12 cellular contexts compared by ENCODE assay signal in genomic region chr22:36432592-36433317, GRCh38. TPM values are rescaled to one million over a fixed set of nuclear protein-coding genes. Genes with fewer than 3 reads are reported as not detected.
DNase-seq lines count a peak whose midpoint lies in the region; ATAC-seq and TF ChIP-seq lines count a peak whose summit lies in the region.
"Had no signal": no experiment of that assay in that cellular context is flagged by ENCODE, and none has a peak within 500 bp of the region (broad histone marks: within the 10 kb centered on the region; RNA-seq: fewer than 3 reads in every experiment).

No MANE protein-coding gene starts in this region.

- H3K4me3 ChIP-seq in astrocyte of the cerebellum (ENCODE audit: low read depth, low read length): no peak overlapping the region
- no peak overlapping the region for H3K4me3 ChIP-seq in lower lobe of right lung
- H3K4me3 ChIP-seq in stomach: no peak overlapping the region

- H3K36me3 ChIP-seq in lower lobe of right lung: no peaks in the 10 kb centered on the region
- H3K36me3 ChIP-seq in stomach: no peaks in the 10 kb centered on the region

- H3K9me3 ChIP-seq in lower lobe of right lung (no peaks in the 10 kb centered on the region), stomach (no peaks in the 10 kb centered on the region)

- H3K27ac ChIP-seq in lower lobe of right lung: peak overlapping the region; percentile 38
- peak overlapping the region in 4 of 5 donors; percentile 29 to 43 (median 35) for H3K27ac ChIP-seq in stomach

- DNase-seq in DMS79 treated with DMSO at 0.1 percent for 48 hours (lab: John Stamatoyannopoulos, UW) (peak; percentile 12), DMS79 (lab: John Stamatoyannopoulos, UW) (no peak), astrocyte of the cerebellum (ENCODE audit: low read depth) (peak; percentile 49), lower lobe of right lung (no peak), stomach (no peak)
- DNase-seq in activated T-helper 1 cell treated with anti-CD3 and anti-CD28 coated beads, Interleukin-12 subunit alpha, Interleukin-12 subunit beta, Interleukin-2, Interleukin-4 antibody, amounts not matched to agents 30 ng/mL and 10 ng/mL and 1 ng/mL, durations not matched to agents 14 hours and 24 hours and 36 hours (ENCODE audit: low spot score): no peak
- DNase-seq: amniotic stem cell, nucleus accumbens, T-helper 2 cell had no signal

- no peak for TF ChIP-seq POLR2A in stomach (IDR thresholded peaks at IDR 0.05)
- no peak for TF ChIP-seq POLR2A in GM18505 (IDR thresholded peaks at IDR 0.05; ENCODE audit: borderline replicate concordance, extremely low read depth, insufficient read depth, insufficient read length)

- no peak overlapping the region for H3K27ac Mint-ChIP-seq in activated T-helper 1 cell treated with anti-CD3 and anti-CD28 coated beads, Interleukin-12 subunit alpha, Interleukin-12 subunit beta, Interleukin-2, Interleukin-4 antibody, amounts not matched to agents 30 ng/mL and 10 ng/mL and 1 ng/mL, durations not matched to agents 14 hours and 24 hours and 36 hours
- H3K27ac Mint-ChIP-seq: stimulated activated naive CD8-positive, alpha-beta T cell treated with anti-CD3 and anti-CD28 coated beads, Interleukin-15, Interleukin-2, amounts not matched to agents 100 ng/mL and 50 ng/mL, for 24 hours had no signal

- no peak for TF ChIP-seq EP300 in stomach (IDR thresholded peaks at IDR 0.05)

- H3K4me1 Mint-ChIP-seq in activated T-helper 1 cell treated with anti-CD3 and anti-CD28 coated beads, Interleukin-12 subunit alpha, Interleukin-12 subunit beta, Interleukin-2, Interleukin-4 antibody, amounts not matched to agents 30 ng/mL and 10 ng/mL and 1 ng/mL, durations not matched to agents 14 hours and 24 hours and 36 hours (ENCODE audit: low read depth): peaks cover 22% of the 10 kb centered on the region

- ATAC-seq in lower lobe of right lung (peak; percentile 10 to 44), HG03280 (IDR thresholded peaks at IDR 0.05; ENCODE audit: unreplicated experiment) (no peak), GM18505 (IDR thresholded peaks at IDR 0.05; ENCODE audit: unreplicated experiment) (no peak)

- peaks cover 32% of the 10 kb centered on the region for H3K4me1 ChIP-seq in lower lobe of right lung
- H3K4me1 ChIP-seq in stomach: peaks cover 39 to 50% (median 44%) of the 10 kb centered on the region in 4 donors

- TF ChIP-seq CTCF in astrocyte of the cerebellum (IDR thresholded peaks at IDR 0.05; ENCODE audit: low read depth, low read length, missing control alignments) (no peak), lower lobe of right lung (IDR thresholded peaks at IDR 0.05) (no peak), stomach (IDR thresholded peaks at IDR 0.05) (no peak)

- H3K27me3 Mint-ChIP-seq in activated T-helper 1 cell treated with anti-CD3 and anti-CD28 coated beads, Interleukin-12 subunit alpha, Interleukin-12 subunit beta, Interleukin-2, Interleukin-4 antibody, amounts not matched to agents 30 ng/mL and 10 ng/mL and 1 ng/mL, durations not matched to agents 14 hours and 24 hours and 36 hours (ENCODE audit: insufficient read depth): no peaks in the 10 kb centered on the region
- H3K27me3 Mint-ChIP-seq: stimulated activated naive CD8-positive, alpha-beta T cell treated with anti-CD3 and anti-CD28 coated beads, Interleukin-15, Interleukin-2, amounts not matched to agents 100 ng/mL and 50 ng/mL, for 24 hours had no signal

- H3K4me3 Mint-ChIP-seq in activated T-helper 1 cell treated with anti-CD3 and anti-CD28 coated beads, Interleukin-12 subunit alpha, Interleukin-12 subunit beta, Interleukin-2, Interleukin-4 antibody, amounts not matched to agents 30 ng/mL and 10 ng/mL and 1 ng/mL, durations not matched to agents 14 hours and 24 hours and 36 hours: no peak overlapping the region
- H3K4me3 Mint-ChIP-seq: stimulated activated naive CD8-positive, alpha-beta T cell treated with anti-CD3 and anti-CD28 coated beads, Interleukin-15, Interleukin-2, amounts not matched to agents 100 ng/mL and 50 ng/mL, for 24 hours had no signal

- WGBS in stomach, 5 donors: 58 to 70% (median 66%) methylated on average over 15 of the region's 15 CpGs

- H3K27me3 ChIP-seq in lower lobe of right lung (ENCODE audit: low read depth): no peaks in the 10 kb centered on the region
- H3K27me3 ChIP-seq in stomach: no peaks in the 10 kb centered on the region

- in situ Hi-C loops in astrocyte of the cerebellum (cut with HindIII; ENCODE audit: low sequenced_read_pairs): no loop called here

- intact Hi-C loops in lower lobe of right lung (cut with DNase I): no loop called here
- intact Hi-C loops in stomach (cut with DNase I; ENCODE audit: low total_unique reads): no loop called here
- intact Hi-C loops in activated T-helper 1 cell treated with anti-CD3 and anti-CD28 coated beads, Interleukin-12 subunit alpha, Interleukin-12 subunit beta, Interleukin-2, Interleukin-4 antibody, amounts not matched to agents 30 ng/mL and 10 ng/mL and 1 ng/mL, durations not matched to agents 14 hours and 24 hours and 36 hours (cut with micrococcal nuclease): no loop called here

- no peaks in the 10 kb centered on the region for H3K36me3 Mint-ChIP-seq in activated T-helper 1 cell treated with anti-CD3 and anti-CD28 coated beads, Interleukin-12 subunit alpha, Interleukin-12 subunit beta, Interleukin-2, Interleukin-4 antibody, amounts not matched to agents 30 ng/mL and 10 ng/mL and 1 ng/mL, durations not matched to agents 14 hours and 24 hours and 36 hours (ENCODE audit: low read depth)

- H3K9me3 Mint-ChIP-seq in activated T-helper 1 cell treated with anti-CD3 and anti-CD28 coated beads, Interleukin-12 subunit alpha, Interleukin-12 subunit beta, Interleukin-2, Interleukin-4 antibody, amounts not matched to agents 30 ng/mL and 10 ng/mL and 1 ng/mL, durations not matched to agents 14 hours and 24 hours and 36 hours: no peaks in the 10 kb centered on the region
- H3K9me3 Mint-ChIP-seq: stimulated activated naive CD8-positive, alpha-beta T cell treated with anti-CD3 and anti-CD28 coated beads, Interleukin-15, Interleukin-2, amounts not matched to agents 100 ng/mL and 50 ng/mL, for 24 hours had no signal

RNA-seq across cellular contexts. Expression of gene MYH9, which starts 45.0 kb away (rescaled TPM):
- total RNA-seq in lower lobe of right lung: 659 TPM
- total RNA-seq in stomach: 100 to 1,000 TPM; 155 to 620 (median 272) TPM
- 10 to 100 TPM; 46.7 to 79.3 (median 54.3) TPM for polyA plus RNA-seq in stomach
- total RNA-seq in activated T-helper 1 cell treated with anti-CD3 and anti-CD28 coated beads, Interleukin-12 subunit alpha, Interleukin-12 subunit beta, Interleukin-2, Interleukin-4 antibody, amounts not matched to agents 30 ng/mL and 10 ng/mL and 1 ng/mL, durations not matched to agents 14 hours and 24 hours and 36 hours: 618 and 639 TPM in 2 replicates

RNA-seq across cellular contexts. Expression of gene TXN2, which starts 48.7 kb away (rescaled TPM):
- total RNA-seq in lower lobe of right lung (56.4 TPM), stomach (100 to 1,000 TPM in 1 of 5 donors, 10 to 100 TPM in 3, 1 to 10 TPM in 1; 7.0 to 279 (median 43.7) TPM)
- 100 to 1,000 TPM in 2 of 3 donors, 10 to 100 TPM in 1; 86.8 to 144 (median 124) TPM for polyA plus RNA-seq in stomach
- 95.2 and 95.3 TPM in 2 replicates for total RNA-seq in activated T-helper 1 cell treated with anti-CD3 and anti-CD28 coated beads, Interleukin-12 subunit alpha, Interleukin-12 subunit beta, Interleukin-2, Interleukin-4 antibody, amounts not matched to agents 30 ng/mL and 10 ng/mL and 1 ng/mL, durations not matched to agents 14 hours and 24 hours and 36 hours

Comparison
In these comparisons a context has a peak if more than half of its experiments do, and no peak if none do; other contexts are left out.
1. DNase-seq: peak in DMS79 treated with DMSO at 0.1 percent for 48 hours (single experiment) and astrocyte of the cerebellum (single experiment); none in DMS79 (single experiment), lower lobe of right lung (single experiment), stomach (single experiment) and activated T-helper 1 cell treated with anti-CD3 and anti-CD28 coated beads, Interleukin-12 subunit alpha, Interleukin-12 subunit beta, Interleukin-2, Interleukin-4 antibody, amounts not matched to agents 30 ng/mL and 10 ng/mL and 1 ng/mL, durations not matched to agents 14 hours and 24 hours and 36 hours (single experiment).
2. ATAC-seq: peak in lower lobe of right lung (2 of 2); none in HG03280 (single experiment) and GM18505 (single experiment).